1 cellular context compared by ENCODE assay signal in genomic region chr11:67051494-67051893, GRCh38.
A peak's percentile ranks its signal among the peaks of the same experiment; 100 is the strongest.
TF ChIP-seq lines count a peak whose summit lies in the region.

No MANE protein-coding gene starts in this region.

TF ChIP-seq in H1, 55 proteins besides CTCF, POLR2A, EP300 and RAD21:
- TF ChIP-seq CREB1 (IDR thresholded peaks at IDR 0.05) = no peak
- TF ChIP-seq KDM1A (IDR thresholded peaks at IDR 0.05; ENCODE audit: borderline replicate concordance, low read length) = peak; percentile 74; the same call in 1 of the 2 replicates
- TF ChIP-seq POLR2AphosphoS5 (IDR thresholded peaks at IDR 0.05; ENCODE audit: low read depth, low read length) = no peak
- TF ChIP-seq, protein P1, sequence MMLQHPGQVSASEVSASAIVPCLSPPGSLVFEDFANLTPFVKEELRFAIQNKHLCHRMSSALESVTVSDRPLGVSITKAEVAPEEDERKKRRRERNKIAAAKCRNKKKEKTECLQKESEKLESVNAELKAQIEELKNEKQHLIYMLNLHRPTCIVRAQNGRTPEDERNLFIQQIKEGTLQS (IDR thresholded peaks at IDR 0.05; ENCODE audit: insufficient read depth, low read depth, low read length) = no peak
- no peak for TF ChIP-seq RBBP5 (IDR thresholded peaks at IDR 0.05; ENCODE audit: borderline replicate concordance, low read depth, low read length)
